26 cellular contexts compared by ENCODE assay signal in the genomic region with DNA sequence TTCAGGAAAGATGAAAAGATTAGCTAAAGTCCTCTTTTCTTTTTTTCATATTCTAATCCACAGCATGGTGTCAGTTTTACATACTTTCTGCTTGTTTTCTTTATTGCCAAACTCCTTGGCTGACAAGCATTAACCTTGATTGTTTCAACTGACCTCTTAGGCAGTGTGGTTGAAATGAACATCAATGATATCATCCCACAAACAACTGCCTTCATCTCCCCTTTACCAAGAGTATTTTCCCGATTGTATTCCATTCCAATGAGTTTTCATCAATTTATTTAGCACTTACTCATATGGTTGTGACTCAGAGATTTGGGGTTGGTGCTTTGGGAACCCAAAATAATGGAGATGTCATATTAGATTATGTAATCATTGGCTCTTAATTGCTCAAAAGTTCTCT.
DNase-seq lines count a peak whose midpoint lies in the region; ATAC-seq, FAIRE-seq and TF ChIP-seq lines count a peak whose summit lies in the region.
"Had no signal": no experiment of that assay in that cellular context is flagged by ENCODE, and none has a peak within 500 bp of the region (broad histone marks: within the 10 kb centered on the region; RNA-seq: fewer than 3 reads in every experiment).

No MANE protein-coding gene starts in this region.

- intact Hi-C loops in MCF 10A (cut with micrococcal nuclease) (no loop called here), breast epithelium (cut with DNase I; ENCODE audit: low total_unique reads) (no loop called here)

- peak; percentile 91 for FAIRE-seq in astrocyte (lab: Jason Lieb, UNC)

- no peak for TF ChIP-seq POLR2A in breast epithelium (IDR thresholded peaks at IDR 0.05)
- TF ChIP-seq POLR2A in gastroesophageal sphincter (IDR thresholded peaks at IDR 0.05), result no peak

- no TSS peak for BruUV-seq in MCF 10A (replicated peaks; lab: Mats Ljungman, UMichigan)

- H2AFZ ChIP-seq in astrocyte (ENCODE audit: low read depth, low read length), result no peak overlapping the region
- H2AFZ ChIP-seq: neural progenitor cell had no signal

- H3K4me2 ChIP-seq in astrocyte (ENCODE audit: low read length), result no peak overlapping the region
- H3K4me2 ChIP-seq: neural progenitor cell had no signal

- H3K27ac ChIP-seq in breast epithelium, result no peak overlapping the region
- no peak overlapping the region for H3K27ac ChIP-seq in astrocyte (ENCODE audit: low read depth, low read length)
- H3K27ac ChIP-seq in gastroesophageal sphincter, result no peak overlapping the region
- H3K27ac ChIP-seq: coronary artery, neural progenitor cell, SJCRH30, upper lobe of left lung, WERI-Rb-1 had no signal

- POLR2A ChIA-PET in MCF 10A (lab: Yijun Ruan, JAX), result interaction anchor here (0.8 to 1.4 kb wide), 2 partner anchors 9 to 323 kb away, joined by 4 to 7 read pairs; no protein-coding TSS in a partner anchor

- H3K36me3 ChIP-seq in breast epithelium (no peaks in the 10 kb centered on the region), astrocyte (ENCODE audit: insufficient read depth, low read length) (no peaks in the 10 kb centered on the region), gastroesophageal sphincter (no peaks in the 10 kb centered on the region)
- H3K36me3 ChIP-seq: neural progenitor cell, SJCRH30, upper lobe of left lung, WERI-Rb-1 had no signal

- WGBS in gastroesophageal sphincter (ENCODE audit: low coverage in 1 of 2), 2 donors, result 25 to 46% methylated on average over 1 of the region's 1 CpG

- H3K9ac ChIP-seq in astrocyte (ENCODE audit: low read length), result no peak overlapping the region
- H3K9ac ChIP-seq: neural progenitor cell had no signal

- no peaks in the 10 kb centered on the region for H3K27me3 ChIP-seq in breast epithelium
- no peaks in the 10 kb centered on the region for H3K27me3 ChIP-seq in astrocyte (ENCODE audit: insufficient read depth, low read length)
- no peaks in the 10 kb centered on the region for H3K27me3 ChIP-seq in gastroesophageal sphincter
- H3K27me3 ChIP-seq: neural progenitor cell, SJCRH30, upper lobe of left lung had no signal

- H3K4me3 Mint-ChIP-seq in MCF 10A (ENCODE audit: unreplicated experiment) (no peak overlapping the region), astrocyte (ENCODE audit: unreplicated experiment) (no peak overlapping the region)
- H3K4me3 Mint-ChIP-seq: activated naive CD8-positive, alpha-beta T cell treated with anti-CD3 and anti-CD28 coated beads, Interleukin-2, amount 50 U/mL, for 24 hours; brain; HFFc6; neural progenitor cell; stimulated activated naive CD8-positive, alpha-beta T cell treated with anti-CD3 and anti-CD28 coated beads, Interleukin-15, Interleukin-2, amounts not matched to agents 100 ng/mL and 50 ng/mL, for 24 hours; T-helper 17 cell had no signal

- H4K20me1 ChIP-seq in astrocyte (ENCODE audit: insufficient read depth, low read length), result no peaks in the 10 kb centered on the region

- H3K4me1 ChIP-seq in breast epithelium, result no peaks in the 10 kb centered on the region
- no peaks in the 10 kb centered on the region for H3K4me1 ChIP-seq in astrocyte (ENCODE audit: insufficient read depth, low read length)
- H3K4me1 ChIP-seq in gastroesophageal sphincter, result peaks cover 0 to 26% (median 0%) of the 10 kb centered on the region in 3 donors
- H3K4me1 ChIP-seq: neural progenitor cell had no signal

- H3K9me3 Mint-ChIP-seq in MCF 10A (ENCODE audit: unreplicated experiment), result no peaks in the 10 kb centered on the region
- H3K9me3 Mint-ChIP-seq in astrocyte (ENCODE audit: unreplicated experiment), result no peaks in the 10 kb centered on the region
- H3K9me3 Mint-ChIP-seq: activated naive CD8-positive, alpha-beta T cell treated with anti-CD3 and anti-CD28 coated beads, Interleukin-2, amount 50 U/mL, for 24 hours; brain; HFFc6; neural progenitor cell; stimulated activated naive CD8-positive, alpha-beta T cell treated with anti-CD3 and anti-CD28 coated beads, Interleukin-15, Interleukin-2, amounts not matched to agents 100 ng/mL and 50 ng/mL, for 24 hours had no signal

- H3K4me1 Mint-ChIP-seq in MCF 10A (ENCODE audit: insufficient read depth, unreplicated experiment), result peaks cover 12% of the 10 kb centered on the region
- H3K4me1 Mint-ChIP-seq in astrocyte (ENCODE audit: low read depth, unreplicated experiment), result peaks cover 14% of the 10 kb centered on the region
- H3K4me1 Mint-ChIP-seq: activated naive CD8-positive, alpha-beta T cell treated with anti-CD3 and anti-CD28 coated beads, Interleukin-2, amount 50 U/mL, for 24 hours; T-helper 17 cell had no signal

- no peaks in the 10 kb centered on the region for H3K79me2 ChIP-seq in astrocyte (ENCODE audit: insufficient read depth, low read length)

- no peaks in the 10 kb centered on the region for H3K9me3 ChIP-seq in breast epithelium
- no peaks in the 10 kb centered on the region for H3K9me3 ChIP-seq in astrocyte (ENCODE audit: insufficient read depth, low read depth, low read length)
- H3K9me3 ChIP-seq in gastroesophageal sphincter, result no peaks in the 10 kb centered on the region
- H3K9me3 ChIP-seq: SJCRH30, upper lobe of left lung had no signal

- H3K27me3 Mint-ChIP-seq in MCF 10A (ENCODE audit: insufficient read depth, unreplicated experiment) (no peaks in the 10 kb centered on the region), astrocyte (ENCODE audit: low read depth, unreplicated experiment) (no peaks in the 10 kb centered on the region)
- H3K27me3 Mint-ChIP-seq: brain, progenitor cell of endocrine pancreas had no signal

- H3K27ac Mint-ChIP-seq in MCF 10A (ENCODE audit: low read depth, unreplicated experiment) (no peak overlapping the region), astrocyte (ENCODE audit: unreplicated experiment) (no peak overlapping the region)
- H3K27ac Mint-ChIP-seq: activated naive CD8-positive, alpha-beta T cell treated with anti-CD3 and anti-CD28 coated beads, Interleukin-2, amount 50 U/mL, for 24 hours; brain; HFFc6; neural progenitor cell; progenitor cell of endocrine pancreas; stimulated activated naive CD8-positive, alpha-beta T cell treated with anti-CD3 and anti-CD28 coated beads, Interleukin-15, Interleukin-2, amounts not matched to agents 100 ng/mL and 50 ng/mL, for 24 hours; T-helper 17 cell had no signal

- CTCF ChIA-PET in MCF 10A (lab: Yijun Ruan, JAX), result interaction anchor here (0.7 kb wide), 1 partner anchor 1497 kb away, joined by 3 read pairs; no protein-coding TSS in a partner anchor

- DNase-seq in MCF 10A (ENCODE audit: unreplicated experiment), result peak; percentile 27
- DNase-seq in breast epithelium (ENCODE audit: low spot score in 2 of 2), result no peak
- peak; percentile 70 for DNase-seq in astrocyte (ENCODE audit: low read depth)
- no peak for DNase-seq in hepatic stellate cell (ENCODE audit: low spot score)
- no peak for DNase-seq in activated CD4-positive, CD25-positive, alpha-beta regulatory T cell (lab: John Stamatoyannopoulos, UW)
- DNase-seq in NCI-H2081 treated with DMSO at 0.1 percent for 48 hours (lab: John Stamatoyannopoulos, UW), result no peak
- DNase-seq in T-helper 1 cell, result no peak
- DNase-seq: 8988T; activated CD4-positive, alpha-beta T cell treated with anti-CD3 and anti-CD28 coated beads, Interleukin-2, amount 50 U/mL, for 4 hours; activated CD8-positive, alpha-beta memory T cell treated with anti-CD3 and anti-CD28 coated beads, Interleukin-2, amount 50 U/mL, for 48 hours; activated effector memory CD4-positive, alpha-beta T cell treated with Interleukin-2 at 50 U/mL for 16 hours; activated naive CD8-positive, alpha-beta T cell treated with anti-CD3 and anti-CD28 coated beads, Interleukin-2, amount 50 U/mL, for 24 hours; HFFc6; NCI-H1694; NCI-H2227 treated with DMSO at 0.1 percent for 48 hours; T-helper 17 cell; upper lobe of left lung; WERI-Rb-1 had no signal

- no peak for TF ChIP-seq EP300 in gastroesophageal sphincter (IDR thresholded peaks at IDR 0.05)

- H3K4me3 ChIP-seq in breast epithelium (no peak overlapping the region), astrocyte (ENCODE audit: insufficient read depth, low read depth, low read length) (no peak overlapping the region), gastroesophageal sphincter (no peak overlapping the region)
- H3K4me3 ChIP-seq: coronary artery, neural progenitor cell, SJCRH30, skin epidermis, upper lobe of left lung had no signal

- H3K36me3 Mint-ChIP-seq in MCF 10A (ENCODE audit: insufficient read depth, unreplicated experiment), result no peaks in the 10 kb centered on the region
- no peaks in the 10 kb centered on the region for H3K36me3 Mint-ChIP-seq in astrocyte (ENCODE audit: low read depth, unreplicated experiment)
- H3K36me3 Mint-ChIP-seq: brain, neural progenitor cell had no signal

- TF ChIP-seq CTCF in MCF 10A (IDR thresholded peaks at IDR 0.05; ENCODE audit: unreplicated experiment), result no peak
- no peak for TF ChIP-seq CTCF in breast epithelium (IDR thresholded peaks at IDR 0.05)
- no peak for TF ChIP-seq CTCF in astrocyte (IDR thresholded peaks at IDR 0.05; ENCODE audit: insufficient read depth, low read depth, low read length)
- TF ChIP-seq CTCF in gastroesophageal sphincter (IDR thresholded peaks at IDR 0.05), result no peak

- ATAC-seq in gastroesophageal sphincter, result peak; percentile 52
- ATAC-seq: activated naive CD8-positive, alpha-beta T cell treated with anti-CD3 and anti-CD28 coated beads, Interleukin-2, amount 50 U/mL, for 24 hours; T-helper 17 cell had no signal

Comparison
In these comparisons a context has a peak if more than half of its experiments do, and no peak if none do; other contexts are left out.
1. DNase-seq: peak in MCF 10A (single experiment) and astrocyte (single experiment); none in breast epithelium (0 of 2), hepatic stellate cell (single experiment), activated CD4-positive, CD25-positive, alpha-beta regulatory T cell (0 of 4), NCI-H2081 treated with DMSO at 0.1 percent for 48 hours (single experiment) and T-helper 1 cell (0 of 5).